18 cellular contexts compared by ENCODE assay signal in the genomic region with DNA sequence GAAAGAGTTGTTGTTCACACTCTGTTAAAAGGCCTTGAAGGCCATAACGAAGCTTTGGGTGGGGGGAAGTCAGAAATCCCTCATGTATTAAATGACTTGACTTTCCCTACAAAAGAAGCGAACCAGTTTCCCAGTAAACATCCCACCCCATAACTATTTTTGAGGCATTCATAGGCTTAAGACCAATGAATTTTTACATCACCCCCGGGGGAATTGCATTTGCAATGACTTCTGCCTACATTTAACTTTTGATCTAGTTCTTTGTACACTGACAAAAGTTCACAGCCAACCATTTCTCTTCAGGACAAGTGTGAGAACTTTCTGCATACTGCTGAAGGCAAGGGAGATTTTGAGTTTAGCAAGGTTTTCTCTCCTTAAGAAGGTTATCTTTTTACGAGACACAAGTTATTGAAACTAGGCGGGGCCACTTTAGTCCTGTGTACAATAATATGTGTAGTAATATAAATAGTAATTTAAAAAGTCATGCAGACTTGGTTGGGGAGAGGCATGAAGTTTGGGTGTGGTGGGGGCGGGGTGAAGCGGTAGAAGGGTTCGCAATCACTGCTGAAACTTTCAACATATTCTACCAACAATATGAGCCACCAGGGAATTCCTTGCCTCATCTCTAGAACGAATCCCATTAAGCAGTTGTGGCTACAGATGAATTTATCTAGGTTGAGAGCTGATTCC. TPM values are rescaled to one million over a fixed set of nuclear protein-coding genes. Genes with fewer than 3 reads are reported as not detected.
DNase-seq lines count a peak whose midpoint lies in the region; ATAC-seq, FAIRE-seq and TF ChIP-seq lines count a peak whose summit lies in the region.
"Had no signal": no experiment of that assay in that cellular context is flagged by ENCODE, and none has a peak within 500 bp of the region (broad histone marks: within the 10 kb centered on the region; RNA-seq: fewer than 3 reads in every experiment).

No MANE protein-coding gene starts in this region.

- no peak overlapping the region for H2BK120ac ChIP-seq in H1 (replicated peaks; ENCODE audit: low read depth, low read length)

- H2BK15ac ChIP-seq in H1 (ENCODE audit: low read length) = no peak overlapping the region

- no peak overlapping the region for H3K4ac ChIP-seq in H1 (replicated peaks; ENCODE audit: insufficient read length, low read depth, low read length)

- no peak for TF ChIP-seq EP300 in H1 (IDR thresholded peaks at IDR 0.05; ENCODE audit: borderline replicate concordance in 1 of 2, low read depth in 2 of 2, low read length in 2 of 2)

- H3K23ac ChIP-seq in H1 (ENCODE audit: insufficient read length) = no peak overlapping the region

- CTCF ChIA-PET in H1 (lab: Charles Lee; ENCODE audit: partially characterized antibody) = interaction anchor here (1.1 to 6.2 kb wide), 6 partner anchors 11 to 124 kb away, joined by 3 to 61 read pairs (median 8); no protein-coding TSS in a partner anchor

- H4K20me1 ChIP-seq in H1 (replicated peaks in 1 of 2; ENCODE audit: control insufficient read depth in 1 of 2, insufficient read depth in 2 of 2, low read length in 2 of 2) = peaks cover 10 to 19% of the 10 kb centered on the region in 2 experiments

- POLR2A ChIA-PET in H1 (lab: Charles Lee; ENCODE audit: partially characterized antibody) = interaction anchor here (1.2 to 1.3 kb wide), 2 partner anchors 87 to 131 kb away, joined by 3 read pairs; no protein-coding TSS in a partner anchor

- H3K56ac ChIP-seq in H1 (replicated peaks; ENCODE audit: insufficient read length, low read depth, low read length) = no peak overlapping the region

- peaks cover 0 to 73% of the 10 kb centered on the region in 2 experiments; a peak in 3 of 4 replicates for H3K79me2 ChIP-seq in H1 (ENCODE audit: control insufficient read depth in 1 of 2, insufficient read depth in 2 of 2, low read length in 2 of 2)

- no peak overlapping the region for H2AFZ ChIP-seq in H1 (ENCODE audit: low read length)

- no peak overlapping the region for H4K8ac ChIP-seq in H1 (ENCODE audit: extremely low read depth, insufficient read depth, low read length)

- no peak overlapping the region for H4K5ac ChIP-seq in H1 (ENCODE audit: insufficient read length, low read depth, low read length)

- DNase-seq in GM10266 (ENCODE audit: extremely low spot score) (peak; percentile 26), NB4 (ENCODE audit: low read depth) (peak; percentile 11), H1 (ENCODE audit: low read depth in 1 of 2, low spot score in 2 of 2) (no peak), body of pancreas (no peak), SHP77 (lab: John Stamatoyannopoulos, UW) (no peak), DMS153 treated with DMSO at 0.1 percent for 48 hours (lab: John Stamatoyannopoulos, UW; ENCODE audit: unreplicated experiment) (no peak)
- DNase-seq: activated CD8-positive, alpha-beta T cell treated with anti-CD3 and anti-CD28 coated beads for 36 hours; caudate nucleus; DND-41; endodermal cell; H9; left ventricle myocardium superior; NCI-H1048; nephron progenitor cell; Peyer's patch; stimulated activated naive CD8-positive, alpha-beta T cell treated with anti-CD3 and anti-CD28 coated beads, Interleukin-15, Interleukin-2, amounts not matched to agents 100 U/mL and 50 U/mL, for 24 hours had no signal

- TF ChIP-seq CTCF in GM10266 (IDR thresholded peaks at IDR 0.05; ENCODE audit: control insufficient read depth, insufficient read depth, low read depth, missing control alignments) = no peak
- no peak for TF ChIP-seq CTCF in NB4 (IDR thresholded peaks at IDR 0.05; ENCODE audit: low read depth, low read length)
- TF ChIP-seq CTCF in H1 (IDR thresholded peaks at IDR 0.05; ENCODE audit: control extremely low read depth in 1 of 3, insufficient read depth in 1 of 3, low read depth in 1 of 3, low read length in 3 of 3) = no peak
- TF ChIP-seq CTCF in body of pancreas (IDR thresholded peaks at IDR 0.05) = no peak

- 92% methylated on average over 9 of the region's 9 CpGs; no CpG with 5 or more reads in 1 of the 2 experiments for WGBS in H1 (ENCODE audit: extremely low coverage in 1 of 2, insufficient coverage in 1 of 2, insufficient read length in 1 of 2, insufficient replicate concordance in 2 of 2, low coverage in 1 of 2, low lambda C conversion rate in 2 of 2, missing lambda C conversion rate in 1 of 2), 2 experiments
- WGBS in body of pancreas, 2 donors = 79 to 82% methylated on average over 9 of the region's 9 CpGs

- H3K79me1 ChIP-seq in H1 (ENCODE audit: low read depth, low read length) = peaks cover 3% of the 10 kb centered on the region; the same call in 1 of the 2 replicates

- H3K9ac ChIP-seq in H1 (replicated peaks in 1 of 4; ENCODE audit: extremely low read depth in 1 of 4, low read depth in 3 of 4, low read length in 3 of 4) = no peak overlapping the region

- intact Hi-C loops in body of pancreas (cut with DNase I) = no loop called here

- H3K23me2 ChIP-seq in H1 (ENCODE audit: low read depth, low read length) = peaks cover 10% of the 10 kb centered on the region

- H2BK12ac ChIP-seq in H1 (ENCODE audit: low read depth, low read length) = no peak overlapping the region

- H3K27me3 ChIP-seq in H1 (replicated peaks in 1 of 4; ENCODE audit: control insufficient read depth in 3 of 4, extremely low read depth in 1 of 4, insufficient read depth in 3 of 4, low read length in 3 of 4) (peaks cover 0 to 7% (median 3%) of the 10 kb centered on the region in 4 experiments; a peak in 3 of 7 replicates), muscle layer of duodenum (ENCODE audit: low read depth, low read length) (no peaks in the 10 kb centered on the region), body of pancreas (no peaks in the 10 kb centered on the region)
- H3K27me3 ChIP-seq: Peyer's patch had no signal

- ATAC-seq in body of pancreas = no peak
- ATAC-seq in GM18867 (IDR thresholded peaks at IDR 0.05; ENCODE audit: unreplicated experiment) = no peak
- ATAC-seq: activated CD8-positive, alpha-beta T cell treated with anti-CD3 and anti-CD28 coated beads for 36 hours; left ventricle myocardium superior; stimulated activated naive CD8-positive, alpha-beta T cell treated with anti-CD3 and anti-CD28 coated beads, Interleukin-15, Interleukin-2, amounts not matched to agents 100 U/mL and 50 U/mL, for 24 hours had no signal

- H3K14ac ChIP-seq in H1 (ENCODE audit: insufficient read length) = no peak overlapping the region

- H3K4me3 ChIP-seq in NB4 (ENCODE audit: low read depth, low read length) (no peak overlapping the region), H1 (ENCODE audit: extremely low read depth in 1 of 4, insufficient read depth in 2 of 4, low read depth in 3 of 4, low read length in 4 of 4) (no peak overlapping the region), muscle layer of duodenum (ENCODE audit: low read depth in 1 of 2, low read length in 2 of 2) (peak overlapping the region in 1 of 2 donors; percentile 73), body of pancreas (no peak overlapping the region)
- H3K4me3 ChIP-seq: Peyer's patch had no signal

- no peak for TF ChIP-seq RAD21 in H1 (IDR thresholded peaks at IDR 0.05 in 1 of 2, conservative IDR thresholded peaks at IDR 0.05 in 1 of 2; ENCODE audit: low read depth in 2 of 2, low read length in 2 of 2)

- TF ChIP-seq POLR2A in NB4 (IDR thresholded peaks at IDR 0.05; ENCODE audit: extremely low read depth, insufficient read length) = no peak
- no peak for TF ChIP-seq POLR2A in H1 (IDR thresholded peaks at IDR 0.05; ENCODE audit: control extremely low read depth in 1 of 2, low read depth in 2 of 2, low read length in 2 of 2)
- TF ChIP-seq POLR2A in body of pancreas (IDR thresholded peaks at IDR 0.05) = no peak

- H4K91ac ChIP-seq in H1 (replicated peaks; ENCODE audit: insufficient read length, low read length) = peak overlapping the region; percentile 5

- H3K4me1 ChIP-seq in H1 (replicated peaks in 1 of 4; ENCODE audit: control insufficient read depth in 3 of 4, insufficient read depth in 4 of 4, low read length in 3 of 4) (peaks cover 6 to 15% (median 14%) of the 10 kb centered on the region in 4 experiments; a peak in 6 of 7 replicates), muscle layer of duodenum (ENCODE audit: control insufficient read depth in 1 of 2, insufficient read depth in 2 of 2, low read length in 2 of 2) (peaks cover 10 to 24% of the 10 kb centered on the region in 2 donors), body of pancreas (peaks cover 76% of the 10 kb centered on the region)

- H2BK5ac ChIP-seq in H1 (ENCODE audit: low read depth, low read length) = no peak overlapping the region

- H3K4me2 ChIP-seq in H1 (ENCODE audit: insufficient read depth in 1 of 2, low read depth in 2 of 2, low read length in 2 of 2) = no peak overlapping the region; a peak in 1 of 4 replicates

- H2BK20ac ChIP-seq in H1 (ENCODE audit: low read length) = no peak overlapping the region

- H3K27ac ChIP-seq in H1 (ENCODE audit: low read depth, low read length) (no peak overlapping the region), muscle layer of duodenum (ENCODE audit: low read length) (peak overlapping the region; percentile 76), body of pancreas (peak overlapping the region in 1 of 4 donors; percentile 22)
- H3K27ac ChIP-seq: Peyer's patch had no signal

- H2AK5ac ChIP-seq in H1 (ENCODE audit: low read depth, low read length) = no peak overlapping the region

- no peaks in the 10 kb centered on the region; a peak in 1 of 4 replicates for H3K9me3 ChIP-seq in H1 (ENCODE audit: insufficient read depth in 2 of 2, low read depth in 1 of 2, low read length in 1 of 2)
- no peaks in the 10 kb centered on the region for H3K9me3 ChIP-seq in muscle layer of duodenum (ENCODE audit: control insufficient read depth in 1 of 2, low read length in 2 of 2)
- H3K9me3 ChIP-seq in body of pancreas = no peaks in the 10 kb centered on the region
- H3K9me3 ChIP-seq: Peyer's patch had no signal

- no peak for FAIRE-seq in H1 (lab: Jason Lieb, UNC)

- H3K36me3 ChIP-seq in H1 (ENCODE audit: control insufficient read depth in 2 of 4, insufficient read depth in 4 of 4, low read length in 3 of 4) (no peaks in the 10 kb centered on the region), muscle layer of duodenum (ENCODE audit: control insufficient read depth in 1 of 2, insufficient read depth in 2 of 2, low read length in 2 of 2) (no peaks in the 10 kb centered on the region), body of pancreas (replicated peaks in 1 of 2; ENCODE audit: insufficient read depth in 1 of 2, low read depth in 2 of 2) (no peaks in the 10 kb centered on the region)
- H3K36me3 ChIP-seq: Peyer's patch had no signal

- H3K18ac ChIP-seq in H1 (ENCODE audit: extremely low read depth, low read length) = no peak overlapping the region

TF ChIP-seq in H1, 55 proteins besides CTCF, POLR2A, EP300 and RAD21 (continues in another document):
- no peak for TF ChIP-seq SP4 (IDR thresholded peaks at IDR 0.05; ENCODE audit: low read length)

RNA-seq across cellular contexts. Expression of gene TJP2, which starts 2.5 kb away (rescaled TPM):
- total RNA-seq in H1 (2021; fragmentation: NEBNext Ultra II Directional; extraction: Animal tissue kit (Norgen Biotek cat#: 25700)) = 135 and 137 TPM in 2 replicates
- polyA plus RNA-seq in H1 (2011; rRNA removed) = 51.7 and 54.9 TPM in 2 replicates
- 84.5 TPM for polyA plus RNA-seq in H1 (2011; cell fraction: cytosol; rRNA removed)
- polyA plus RNA-seq in H1 (2011; cell fraction: nucleus; rRNA removed) = 133 TPM
- 82.5 to 111 TPM (median 102 TPM) in 4 replicates for polyA plus RNA-seq in H1 (2012, experiment 1 of 2)
- polyA plus RNA-seq in H1 (2012, experiment 2 of 2) = 16.4 TPM
- polyA plus RNA-seq in H1 (2013, experiment 1 of 2) = 72.8 TPM
- polyA plus RNA-seq in H1 (2013, experiment 2 of 2) = 64.4 TPM
- polyA minus RNA-seq in H1 (2011; rRNA and poly(A)+ RNA removed) = 71.4 and 91.3 TPM in 2 replicates
- 118 TPM for polyA minus RNA-seq in H1 (2011; cell fraction: cytosol; rRNA and poly(A)+ RNA removed)
- 97.5 TPM for polyA minus RNA-seq in H1 (2011; cell fraction: nucleus; rRNA and poly(A)+ RNA removed)
- total RNA-seq in body of pancreas = 10 to 100 TPM; 60.2 to 79.1 TPM

Comparison
In these comparisons a context has a peak if more than half of its experiments do, and no peak if none do; other contexts are left out.
1. DNase-seq: peak in GM10266 (single experiment) and NB4 (single experiment); none in H1 (0 of 2), body of pancreas (0 of 4), SHP77 (0 of 2) and DMS153 treated with DMSO at 0.1 percent for 48 hours (single experiment).